Comparison of ENCODE assay signal across 8 cellular contexts in the genomic region with DNA sequence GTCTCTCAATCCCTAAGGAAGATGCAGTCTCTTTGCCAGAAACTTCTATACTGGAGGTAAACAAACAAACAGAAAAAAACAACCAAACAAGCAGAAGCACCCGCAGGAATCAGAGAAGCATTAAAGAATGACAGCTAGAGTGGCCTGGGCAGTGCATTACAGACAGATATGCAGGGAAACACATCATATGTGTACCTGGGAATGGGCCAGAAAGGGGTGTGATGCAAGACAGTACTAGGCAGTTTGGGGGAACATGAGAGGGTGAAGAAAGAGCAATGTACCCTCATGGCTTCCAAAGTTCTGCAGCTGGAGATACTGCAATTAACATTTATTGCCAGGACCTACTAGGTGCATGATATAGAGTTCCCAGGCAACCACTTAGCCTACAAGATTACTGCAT.
"Had no signal": no experiment of that assay in that cellular context is flagged by ENCODE, and none has a peak within 500 bp of the region (broad histone marks: within the 10 kb centered on the region; RNA-seq: fewer than 3 reads in every experiment).

No MANE protein-coding gene starts in this region.

- H3K27ac Mint-ChIP-seq: HFFc6, IgD-negative memory B cell had no signal

- H3K4me3 ChIP-seq: GM23248, HAP-1 had no signal

- H3K4me3 Mint-ChIP-seq: HFFc6, IgD-negative memory B cell had no signal

- H3K36me3 Mint-ChIP-seq: IgD-negative memory B cell had no signal

- ATAC-seq: HCT116 had no signal

- H3K4me1 Mint-ChIP-seq: IgD-negative memory B cell had no signal

- H3K4me1 ChIP-seq: HAP-1 had no signal

- DNase-seq: GM23248, GOT3, H7, HFFc6 had no signal

- H3K27ac ChIP-seq: GM23248, HL-60 had no signal

- H3K9me3 ChIP-seq: HAP-1 had no signal

- H3K36me3 ChIP-seq: HAP-1 had no signal
